Comparison of ENCODE assay signal across 1 cellular context in the genomic region with DNA sequence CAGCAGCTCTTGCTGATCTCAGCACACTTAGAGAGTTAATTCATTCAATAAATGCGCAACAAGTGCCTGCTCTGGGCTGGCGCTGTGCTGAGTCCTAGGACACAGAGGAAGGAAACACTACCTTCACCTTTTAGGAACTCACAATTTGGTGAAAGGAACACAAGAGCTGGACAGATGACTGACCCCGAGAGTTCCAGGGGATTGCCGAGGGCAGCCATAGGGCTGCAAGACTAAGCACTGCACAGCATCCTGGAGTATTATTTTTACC.
TF ChIP-seq lines count a peak whose summit lies in the region.

No MANE protein-coding gene starts in this region.

TF ChIP-seq in GM12878, 131 proteins besides CTCF, POLR2A, EP300 and RAD21:
- TF ChIP-seq ATF7 (IDR thresholded peaks at IDR 0.05; ENCODE audit: low read depth): no peak
- TF ChIP-seq SRF (IDR thresholded peaks at IDR 0.05; ENCODE audit: low read depth in 2 of 2, low read length in 2 of 2): no peak
- TF ChIP-seq, protein P1, sequence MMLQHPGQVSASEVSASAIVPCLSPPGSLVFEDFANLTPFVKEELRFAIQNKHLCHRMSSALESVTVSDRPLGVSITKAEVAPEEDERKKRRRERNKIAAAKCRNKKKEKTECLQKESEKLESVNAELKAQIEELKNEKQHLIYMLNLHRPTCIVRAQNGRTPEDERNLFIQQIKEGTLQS (IDR thresholded peaks at IDR 0.05; ENCODE audit: borderline replicate concordance, extremely low read depth, low read depth, low read length): no peak
- no peak for TF ChIP-seq ZNF622 (IDR thresholded peaks at IDR 0.05)
- no peak for TF ChIP-seq DPF2 (IDR thresholded peaks at IDR 0.05)
- TF ChIP-seq PAX5 (IDR thresholded peaks at IDR 0.05; ENCODE audit: borderline replicate concordance, low read depth, low read length): no peak
- no peak for TF ChIP-seq PAX8 (IDR thresholded peaks at IDR 0.05)
- no peak for TF ChIP-seq ZNF207 (IDR thresholded peaks at IDR 0.05; ENCODE audit: borderline replicate concordance)
- TF ChIP-seq LARP7 (IDR thresholded peaks at IDR 0.05): no peak
- no peak for TF ChIP-seq PML (IDR thresholded peaks at IDR 0.05; ENCODE audit: low read length)
- TF ChIP-seq JUND (IDR thresholded peaks at IDR 0.05; ENCODE audit: low read depth, low read length): no peak
- no peak for TF ChIP-seq FOXM1 (IDR thresholded peaks at IDR 0.05; ENCODE audit: low read depth, low read length)
- no peak for TF ChIP-seq BACH1 (IDR thresholded peaks at IDR 0.05; ENCODE audit: borderline replicate concordance)
- TF ChIP-seq ZBTB4 (CRISPR knock-in tag; IDR thresholded peaks at IDR 0.05): no peak
- no peak for TF ChIP-seq BMI1 (IDR thresholded peaks at IDR 0.05; ENCODE audit: borderline replicate concordance)
- TF ChIP-seq IRF4 (IDR thresholded peaks at IDR 0.05; ENCODE audit: low read depth, low read length): no peak
- no peak for TF ChIP-seq HDGF (IDR thresholded peaks at IDR 0.05)
- TF ChIP-seq, protein P2, sequence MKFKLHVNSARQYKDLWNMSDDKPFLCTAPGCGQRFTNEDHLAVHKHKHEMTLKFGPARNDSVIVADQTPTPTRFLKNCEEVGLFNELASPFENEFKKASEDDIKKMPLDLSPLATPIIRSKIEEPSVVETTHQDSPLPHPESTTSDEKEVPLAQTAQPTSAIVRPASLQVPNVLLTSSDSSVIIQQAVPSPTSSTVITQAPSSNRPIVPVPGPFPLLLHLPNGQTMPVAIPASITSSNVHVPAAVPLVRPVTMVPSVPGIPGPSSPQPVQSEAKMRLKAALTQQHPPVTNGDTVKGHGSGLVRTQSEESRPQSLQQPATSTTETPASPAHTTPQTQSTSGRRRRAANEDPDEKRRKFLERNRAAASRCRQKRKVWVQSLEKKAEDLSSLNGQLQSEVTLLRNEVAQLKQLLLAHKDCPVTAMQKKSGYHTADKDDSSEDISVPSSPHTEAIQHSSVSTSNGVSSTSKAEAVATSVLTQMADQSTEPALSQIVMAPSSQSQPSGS (IDR thresholded peaks at IDR 0.05; ENCODE audit: low read length): no peak
